1 cellular context compared by ENCODE assay signal in the genomic region with DNA sequence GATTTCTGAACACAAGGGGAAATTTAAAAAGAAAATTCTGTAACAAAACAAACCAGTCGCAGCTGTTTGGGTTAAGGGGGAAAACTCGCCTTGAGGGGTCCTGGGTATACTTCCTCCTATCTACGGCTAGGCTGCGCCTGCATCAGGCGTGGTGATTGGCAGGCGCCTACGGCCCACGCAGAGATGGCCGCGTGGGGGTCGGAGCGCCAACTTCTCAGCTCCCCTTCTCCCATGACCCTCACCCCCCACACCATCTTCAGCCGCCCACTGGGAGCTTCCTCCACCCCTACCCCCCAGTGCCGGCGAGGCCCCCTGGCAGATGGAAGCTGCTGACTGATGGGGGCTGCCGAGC.
TF ChIP-seq lines count a peak whose summit lies in the region.

No MANE protein-coding gene starts in this region.

TF ChIP-seq in H1, 55 proteins besides CTCF, POLR2A, EP300 and RAD21:
- TF ChIP-seq RNF2 (IDR thresholded peaks at IDR 0.05; ENCODE audit: borderline replicate concordance, low read depth, low read length, missing control alignments, poor library complexity, severe bottlenecking) (no peak), HDAC6 (IDR thresholded peaks at IDR 0.05; ENCODE audit: low read depth, low read length) (no peak), POU5F1 (IDR thresholded peaks at IDR 0.05; ENCODE audit: low read depth, low read length) (no peak), SAP30 (IDR thresholded peaks at IDR 0.05; ENCODE audit: insufficient read depth, insufficient replicate concordance, low read length) (no peak), KDM5A (IDR thresholded peaks at IDR 0.05; ENCODE audit: low read length) (no peak), ASH2L (IDR thresholded peaks at IDR 0.05; ENCODE audit: low read length) (no peak), TAF7 (optimal IDR thresholded peaks at IDR 0.05; ENCODE audit: borderline replicate concordance, low read depth, low read length) (no peak), BACH1 (IDR thresholded peaks at IDR 0.05; ENCODE audit: low read length) (no peak), PHF8 (conservative IDR thresholded peaks at IDR 0.05; ENCODE audit: low read depth, low read length) (no peak), SP1 (IDR thresholded peaks at IDR 0.05; ENCODE audit: low read depth, low read length) (no peak), SIX5 (IDR thresholded peaks at IDR 0.05; ENCODE audit: low read depth, low read length) (no peak), KDM1A (IDR thresholded peaks at IDR 0.05; ENCODE audit: borderline replicate concordance, low read length) (no peak), SP2 (IDR thresholded peaks at IDR 0.05; ENCODE audit: low read length) (no peak), BCL11A (IDR thresholded peaks at IDR 0.05; ENCODE audit: low read depth in 2 of 2, low read length in 2 of 2) (no peak), SRF (IDR thresholded peaks at IDR 0.05; ENCODE audit: low read depth, low read length) (no peak), JUN (IDR thresholded peaks at IDR 0.05; ENCODE audit: low read depth, low read length) (no peak), SUZ12 (IDR thresholded peaks at IDR 0.05; ENCODE audit: low read length) (no peak)
